ENCODE assay signal across 1 cellular context in the genomic region with DNA sequence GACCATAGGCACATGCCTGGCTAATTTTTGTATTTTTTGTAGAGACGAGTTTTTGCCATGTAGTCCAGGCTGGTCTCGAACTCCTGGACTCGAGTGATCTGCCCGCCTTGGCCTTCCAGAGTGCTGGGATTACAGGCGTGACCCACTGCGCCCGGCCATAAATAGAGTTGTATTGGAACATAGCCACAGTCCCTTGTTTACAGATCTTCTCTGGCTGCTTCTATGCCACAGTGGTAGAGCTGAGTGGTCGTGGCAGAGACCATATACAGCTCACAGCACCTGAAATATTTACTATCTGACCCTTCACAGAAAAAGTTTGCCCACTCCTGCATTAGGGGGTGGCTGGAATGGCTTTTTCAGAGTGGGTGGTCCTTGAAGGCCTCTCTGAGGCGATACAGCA.
TF ChIP-seq lines count a peak whose summit lies in the region.

No MANE protein-coding gene starts in this region.

TF ChIP-seq in WTC11, 78 proteins besides CTCF, POLR2A, EP300 and RAD21:
- TF ChIP-seq GRHL2 (CRISPR knock-in tag; IDR thresholded peaks at IDR 0.05; ENCODE audit: insufficient replicate concordance, severe bottlenecking) (no peak), GTF2I (CRISPR knock-in tag; conservative IDR thresholded peaks at IDR 0.05) (no peak), MYBL2 (CRISPR knock-in tag; IDR thresholded peaks at IDR 0.05) (no peak), MXD4 (CRISPR knock-in tag; IDR thresholded peaks at IDR 0.05; ENCODE audit: borderline replicate concordance) (no peak), NFATC4 (CRISPR knock-in tag; IDR thresholded peaks at IDR 0.05) (no peak), TCF7 (CRISPR knock-in tag; IDR thresholded peaks at IDR 0.05; ENCODE audit: low read depth) (no peak), ZNF263 (CRISPR knock-in tag; IDR thresholded peaks at IDR 0.05; ENCODE audit: low read depth) (no peak), ZNF121 (CRISPR knock-in tag; IDR thresholded peaks at IDR 0.05) (no peak), FOXJ3 (CRISPR knock-in tag; IDR thresholded peaks at IDR 0.05; ENCODE audit: borderline replicate concordance) (no peak)
- TF ChIP-seq, protein P1, sequence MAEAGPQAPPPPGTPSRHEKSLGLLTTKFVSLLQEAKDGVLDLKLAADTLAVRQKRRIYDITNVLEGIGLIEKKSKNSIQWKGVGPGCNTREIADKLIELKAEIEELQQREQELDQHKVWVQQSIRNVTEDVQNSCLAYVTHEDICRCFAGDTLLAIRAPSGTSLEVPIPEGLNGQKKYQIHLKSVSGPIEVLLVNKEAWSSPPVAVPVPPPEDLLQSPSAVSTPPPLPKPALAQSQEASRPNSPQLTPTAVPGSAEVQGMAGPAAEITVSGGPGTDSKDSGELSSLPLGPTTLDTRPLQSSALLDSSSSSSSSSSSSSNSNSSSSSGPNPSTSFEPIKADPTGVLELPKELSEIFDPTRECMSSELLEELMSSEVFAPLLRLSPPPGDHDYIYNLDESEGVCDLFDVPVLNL (CRISPR knock-in tag; IDR thresholded peaks at IDR 0.05; ENCODE audit: borderline replicate concordance, low read depth), result no peak
- TF ChIP-seq, protein P2, sequence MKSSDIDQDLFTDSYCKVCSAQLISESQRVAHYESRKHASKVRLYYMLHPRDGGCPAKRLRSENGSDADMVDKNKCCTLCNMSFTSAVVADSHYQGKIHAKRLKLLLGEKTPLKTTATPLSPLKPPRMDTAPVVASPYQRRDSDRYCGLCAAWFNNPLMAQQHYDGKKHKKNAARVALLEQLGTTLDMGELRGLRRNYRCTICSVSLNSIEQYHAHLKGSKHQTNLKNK (CRISPR knock-in tag; IDR thresholded peaks at IDR 0.05), result no peak
- TF ChIP-seq, protein P3, sequence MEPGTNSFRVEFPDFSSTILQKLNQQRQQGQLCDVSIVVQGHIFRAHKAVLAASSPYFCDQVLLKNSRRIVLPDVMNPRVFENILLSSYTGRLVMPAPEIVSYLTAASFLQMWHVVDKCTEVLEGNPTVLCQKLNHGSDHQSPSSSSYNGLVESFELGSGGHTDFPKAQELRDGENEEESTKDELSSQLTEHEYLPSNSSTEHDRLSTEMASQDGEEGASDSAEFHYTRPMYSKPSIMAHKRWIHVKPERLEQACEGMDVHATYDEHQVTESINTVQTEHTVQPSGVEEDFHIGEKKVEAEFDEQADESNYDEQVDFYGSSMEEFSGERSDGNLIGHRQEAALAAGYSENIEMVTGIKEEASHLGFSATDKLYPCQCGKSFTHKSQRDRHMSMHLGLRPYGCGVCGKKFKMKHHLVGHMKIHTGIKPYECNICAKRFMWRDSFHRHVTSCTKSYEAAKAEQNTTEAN (CRISPR knock-in tag; IDR thresholded peaks at IDR 0.05), result no peak
- TF ChIP-seq, protein P4, sequence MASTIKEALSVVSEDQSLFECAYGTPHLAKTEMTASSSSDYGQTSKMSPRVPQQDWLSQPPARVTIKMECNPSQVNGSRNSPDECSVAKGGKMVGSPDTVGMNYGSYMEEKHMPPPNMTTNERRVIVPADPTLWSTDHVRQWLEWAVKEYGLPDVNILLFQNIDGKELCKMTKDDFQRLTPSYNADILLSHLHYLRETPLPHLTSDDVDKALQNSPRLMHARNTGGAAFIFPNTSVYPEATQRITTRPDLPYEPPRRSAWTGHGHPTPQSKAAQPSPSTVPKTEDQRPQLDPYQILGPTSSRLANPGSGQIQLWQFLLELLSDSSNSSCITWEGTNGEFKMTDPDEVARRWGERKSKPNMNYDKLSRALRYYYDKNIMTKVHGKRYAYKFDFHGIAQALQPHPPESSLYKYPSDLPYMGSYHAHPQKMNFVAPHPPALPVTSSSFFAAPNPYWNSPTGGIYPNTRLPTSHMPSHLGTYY (CRISPR knock-in tag; IDR thresholded peaks at IDR 0.05), result no peak
- TF ChIP-seq, protein P5, sequence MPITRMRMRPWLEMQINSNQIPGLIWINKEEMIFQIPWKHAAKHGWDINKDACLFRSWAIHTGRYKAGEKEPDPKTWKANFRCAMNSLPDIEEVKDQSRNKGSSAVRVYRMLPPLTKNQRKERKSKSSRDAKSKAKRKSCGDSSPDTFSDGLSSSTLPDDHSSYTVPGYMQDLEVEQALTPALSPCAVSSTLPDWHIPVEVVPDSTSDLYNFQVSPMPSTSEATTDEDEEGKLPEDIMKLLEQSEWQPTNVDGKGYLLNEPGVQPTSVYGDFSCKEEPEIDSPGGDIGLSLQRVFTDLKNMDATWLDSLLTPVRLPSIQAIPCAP (CRISPR knock-in tag; IDR thresholded peaks at IDR 0.05), result no peak
- TF ChIP-seq, protein P6, sequence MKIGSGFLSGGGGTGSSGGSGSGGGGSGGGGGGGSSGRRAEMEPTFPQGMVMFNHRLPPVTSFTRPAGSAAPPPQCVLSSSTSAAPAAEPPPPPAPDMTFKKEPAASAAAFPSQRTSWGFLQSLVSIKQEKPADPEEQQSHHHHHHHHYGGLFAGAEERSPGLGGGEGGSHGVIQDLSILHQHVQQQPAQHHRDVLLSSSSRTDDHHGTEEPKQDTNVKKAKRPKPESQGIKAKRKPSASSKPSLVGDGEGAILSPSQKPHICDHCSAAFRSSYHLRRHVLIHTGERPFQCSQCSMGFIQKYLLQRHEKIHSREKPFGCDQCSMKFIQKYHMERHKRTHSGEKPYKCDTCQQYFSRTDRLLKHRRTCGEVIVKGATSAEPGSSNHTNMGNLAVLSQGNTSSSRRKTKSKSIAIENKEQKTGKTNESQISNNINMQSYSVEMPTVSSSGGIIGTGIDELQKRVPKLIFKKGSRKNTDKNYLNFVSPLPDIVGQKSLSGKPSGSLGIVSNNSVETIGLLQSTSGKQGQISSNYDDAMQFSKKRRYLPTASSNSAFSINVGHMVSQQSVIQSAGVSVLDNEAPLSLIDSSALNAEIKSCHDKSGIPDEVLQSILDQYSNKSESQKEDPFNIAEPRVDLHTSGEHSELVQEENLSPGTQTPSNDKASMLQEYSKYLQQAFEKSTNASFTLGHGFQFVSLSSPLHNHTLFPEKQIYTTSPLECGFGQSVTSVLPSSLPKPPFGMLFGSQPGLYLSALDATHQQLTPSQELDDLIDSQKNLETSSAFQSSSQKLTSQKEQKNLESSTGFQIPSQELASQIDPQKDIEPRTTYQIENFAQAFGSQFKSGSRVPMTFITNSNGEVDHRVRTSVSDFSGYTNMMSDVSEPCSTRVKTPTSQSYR (CRISPR knock-in tag; IDR thresholded peaks at IDR 0.05), result no peak
TF ChIP-seq in WTC11: peak in this region for 0.
